ENCODE assay signal across 8 cellular contexts in the genomic region with DNA sequence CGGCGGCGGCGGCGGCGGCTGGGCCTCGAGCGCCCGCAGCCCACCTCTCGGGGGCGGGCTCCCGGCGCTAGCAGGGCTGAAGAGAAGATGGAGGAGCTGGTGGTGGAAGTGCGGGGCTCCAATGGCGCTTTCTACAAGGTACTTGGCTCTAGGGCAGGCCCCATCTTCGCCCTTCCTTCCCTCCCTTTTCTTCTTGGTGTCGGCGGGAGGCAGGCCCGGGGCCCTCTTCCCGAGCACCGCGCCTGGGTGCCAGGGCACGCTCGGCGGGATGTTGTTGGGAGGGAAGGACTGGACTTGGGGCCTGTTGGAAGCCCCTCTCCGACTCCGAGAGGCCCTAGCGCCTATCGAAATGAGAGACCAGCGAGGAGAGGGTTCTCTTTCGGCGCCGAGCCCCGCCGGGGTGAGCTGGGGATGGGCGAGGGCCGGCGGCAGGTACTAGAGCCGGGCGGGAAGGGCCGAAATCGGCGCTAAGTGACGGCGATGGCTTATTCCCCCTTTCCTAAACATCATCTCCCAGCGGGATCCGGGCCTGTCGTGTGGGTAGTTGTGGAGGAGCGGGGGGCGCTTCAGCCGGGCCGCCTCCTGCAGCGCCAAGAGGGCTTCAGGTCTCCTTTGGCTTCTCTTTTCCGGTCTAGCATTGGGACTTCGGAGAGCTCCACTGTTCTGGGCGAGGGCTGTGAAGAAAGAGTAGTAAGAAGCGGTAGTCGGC. TPM values are rescaled to one million over a fixed set of nuclear protein-coding genes. Genes with fewer than 3 reads are reported as not detected.
DNase-seq lines count a peak whose midpoint lies in the region; ATAC-seq and TF ChIP-seq lines count a peak whose summit lies in the region.

No MANE protein-coding gene starts in this region.

- intact Hi-C loops in naive thymus-derived CD4-positive, alpha-beta T cell (cut with micrococcal nuclease), result loop anchor here (5.0 to 10.0 kb wide), 5 partner anchors 147 to 1723 kb away; partner anchors contain the start of genes EOLA1 (in 1 of the 2), IDS (in 1 of the 2) and TMEM185A (in 1 of the 2)

- peaks cover 2% of the 10 kb centered on the region in 2 donors for H3K36me3 Mint-ChIP-seq in activated T-cell treated with anti-CD3 and anti-CD28 coated beads, Interleukin-2, amount 50 U/mL, for 72 hours (ENCODE audit: insufficient read depth in 2 of 2)
- peaks cover 0 to 3% (median 0%) of the 10 kb centered on the region in 5 donors for H3K36me3 Mint-ChIP-seq in naive thymus-derived CD4-positive, alpha-beta T cell

- H3K27ac ChIP-seq in naive thymus-derived CD4-positive, alpha-beta T cell (ENCODE audit: low read depth, low read length), result peak overlapping the region; percentile 93
- peak overlapping the region; percentile 83 for H3K27ac ChIP-seq in thymus (ENCODE audit: low read depth)

- H3K9me3 Mint-ChIP-seq in activated T-cell treated with anti-CD3 and anti-CD28 coated beads, Interleukin-2, amount 50 U/mL, for 72 hours, result no peaks in the 10 kb centered on the region
- peaks cover 0 to 1% (median 0%) of the 10 kb centered on the region in 11 donors for H3K9me3 Mint-ChIP-seq in naive thymus-derived CD4-positive, alpha-beta T cell

- H3K4me3 ChIP-seq in fibroblast of mammary gland (ENCODE audit: control insufficient read depth, low read depth, low read length) (peak overlapping the region; percentile 64), thymus (ENCODE audit: low read length) (peak overlapping the region; percentile 81)
- peak overlapping the region; percentile 70 for H3K4me3 ChIP-seq in naive thymus-derived CD4-positive, alpha-beta T cell (ENCODE audit: low read length)

- CTCF ChIA-PET in naive thymus-derived CD4-positive, alpha-beta T cell (lab: Charles Lee), result no interaction called here

- peak overlapping the region; percentile 89 to 94 for H3K4me3 Mint-ChIP-seq in activated T-cell treated with anti-CD3 and anti-CD28 coated beads, Interleukin-2, amount 50 U/mL, for 72 hours
- H3K4me3 Mint-ChIP-seq in naive thymus-derived CD4-positive, alpha-beta T cell, result peak overlapping the region; percentile 87 to 98 (median 96)

- H3K27ac Mint-ChIP-seq in activated T-cell treated with anti-CD3 and anti-CD28 coated beads, Interleukin-2, amount 50 U/mL, for 72 hours, result peak overlapping the region; percentile 97
- peak overlapping the region; percentile 87 to 97 (median 93) for H3K27ac Mint-ChIP-seq in naive thymus-derived CD4-positive, alpha-beta T cell

- no peaks in the 10 kb centered on the region for H3K27me3 ChIP-seq in naive thymus-derived CD4-positive, alpha-beta T cell (ENCODE audit: control insufficient read depth in 2 of 2, insufficient read depth in 2 of 2, low read length in 2 of 2)
- H3K27me3 ChIP-seq in thymus (ENCODE audit: control insufficient read depth, insufficient read depth), result no peaks in the 10 kb centered on the region

- peaks cover 24% of the 10 kb centered on the region for H3K4me1 Mint-ChIP-seq in activated T-cell treated with anti-CD3 and anti-CD28 coated beads, Interleukin-2, amount 50 U/mL, for 72 hours (ENCODE audit: low read depth)
- peaks cover 8 to 52% (median 43%) of the 10 kb centered on the region in 7 donors for H3K4me1 Mint-ChIP-seq in naive thymus-derived CD4-positive, alpha-beta T cell

- H3K36me3 ChIP-seq in naive thymus-derived CD4-positive, alpha-beta T cell (ENCODE audit: control insufficient read depth in 2 of 3, insufficient read depth in 3 of 3, low read length in 3 of 3), result peaks cover 0 to 5% (median 0%) of the 10 kb centered on the region in 3 experiments
- H3K36me3 ChIP-seq in thymus (ENCODE audit: control insufficient read depth, insufficient read depth), result no peaks in the 10 kb centered on the region

- TF ChIP-seq CTCF in fibroblast of mammary gland (conservative IDR thresholded peaks at IDR 0.05; ENCODE audit: control insufficient read depth, insufficient read depth, low read depth, low read length), result no peak

- peaks cover 2 to 43% of the 10 kb centered on the region in 2 donors for H3K4me1 ChIP-seq in naive thymus-derived CD4-positive, alpha-beta T cell (ENCODE audit: control insufficient read depth in 2 of 2, insufficient read depth in 2 of 2, low read length in 2 of 2)
- no peaks in the 10 kb centered on the region for H3K4me1 ChIP-seq in thymus (ENCODE audit: control insufficient read depth, insufficient read depth, low read length)

- DNase-seq in AG20443 (ENCODE audit: low spot score) (peak; percentile 27), NCI-H510A treated with DMSO at 0.1 percent for 48 hours (lab: John Stamatoyannopoulos, UW) (peak; percentile 37), fibroblast of mammary gland (ENCODE audit: low read depth) (peak; percentile 31)
- peak; percentile 28 to 33 for DNase-seq in activated T-cell treated with anti-CD3 and anti-CD28 coated beads, Interleukin-2, amount 50 U/mL, for 72 hours
- peak in 7 of 9 donors; percentile 23 to 39 (median 31) for DNase-seq in naive thymus-derived CD4-positive, alpha-beta T cell

- WGBS in thymus, result under 1% methylated on average over 52 of the region's 58 CpGs

- H3K27me3 Mint-ChIP-seq in activated T-cell treated with anti-CD3 and anti-CD28 coated beads, Interleukin-2, amount 50 U/mL, for 72 hours (ENCODE audit: low read depth), result no peaks in the 10 kb centered on the region
- peaks cover 0 to 2% (median 0%) of the 10 kb centered on the region in 5 donors for H3K27me3 Mint-ChIP-seq in naive thymus-derived CD4-positive, alpha-beta T cell

- POLR2A ChIA-PET in naive thymus-derived CD4-positive, alpha-beta T cell (lab: Charles Lee), result interaction anchor here (1.1 to 1.4 kb wide), 2 partner anchors 9 to 16 kb away, joined by 3 read pairs; no protein-coding TSS in a partner anchor

- ATAC-seq in GM18517 (IDR thresholded peaks at IDR 0.05; ENCODE audit: unreplicated experiment), result peak; percentile 38
- peak; percentile 31 for ATAC-seq in HG02970 (IDR thresholded peaks at IDR 0.05; ENCODE audit: low FRiP score, unreplicated experiment)
- ATAC-seq in activated T-cell treated with anti-CD3 and anti-CD28 coated beads, Interleukin-2, amount 50 U/mL, for 72 hours (replicated peaks in 1 of 2), result peak; percentile 36 to 42
- no peak for ATAC-seq in naive thymus-derived CD4-positive, alpha-beta T cell

- H3K9me3 ChIP-seq in naive thymus-derived CD4-positive, alpha-beta T cell (ENCODE audit: control insufficient read depth in 2 of 3, low read length in 3 of 3), result no peaks in the 10 kb centered on the region
- no peaks in the 10 kb centered on the region for H3K9me3 ChIP-seq in thymus (ENCODE audit: control insufficient read depth)

RNA-seq across cellular contexts. Expression of gene FMR1, which starts 0.5 kb away (rescaled TPM):
- total RNA-seq in activated T-cell treated with anti-CD3 and anti-CD28 coated beads, Interleukin-2, amount 50 U/mL, for 72 hours, result 10 to 100 TPM; 30.4 to 38.6 TPM
- 10 to 100 TPM; 50.6 to 84.2 (median 76.8) TPM for total RNA-seq in naive thymus-derived CD4-positive, alpha-beta T cell
- polyA plus RNA-seq in naive thymus-derived CD4-positive, alpha-beta T cell, result 1 to 10 TPM; 4.5 to 6.4 TPM
- 46.9 TPM for polyA plus RNA-seq in thymus
